In the genomic region with DNA sequence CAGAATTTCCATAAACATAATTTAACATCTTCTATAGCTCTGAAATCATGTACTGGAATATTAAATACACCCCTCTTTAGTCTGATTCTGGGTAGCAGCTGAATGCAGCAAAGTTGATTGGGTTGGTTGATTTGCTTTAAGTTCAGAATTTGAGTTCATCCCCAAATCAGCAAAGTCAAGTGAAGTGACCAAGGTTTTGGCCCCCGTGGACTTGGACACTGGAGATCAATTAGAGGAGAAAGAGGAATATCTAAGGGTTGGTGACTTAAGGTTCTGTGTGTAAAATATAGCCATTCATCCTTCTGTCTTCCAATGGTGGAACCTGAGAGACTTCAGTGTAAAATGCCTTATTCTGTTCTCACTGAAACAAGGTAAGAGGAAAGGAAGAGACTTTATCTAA, we compare ENCODE assay signal across 19 cellular contexts. TPM values are rescaled to one million over a fixed set of nuclear protein-coding genes. Genes with fewer than 3 reads are reported as not detected.
DNase-seq lines count a peak whose midpoint lies in the region; ATAC-seq and TF ChIP-seq lines count a peak whose summit lies in the region.
"Had no signal": no experiment of that assay in that cellular context is flagged by ENCODE, and none has a peak within 500 bp of the region (broad histone marks: within the 10 kb centered on the region; RNA-seq: fewer than 3 reads in every experiment).

A gene with protein sequence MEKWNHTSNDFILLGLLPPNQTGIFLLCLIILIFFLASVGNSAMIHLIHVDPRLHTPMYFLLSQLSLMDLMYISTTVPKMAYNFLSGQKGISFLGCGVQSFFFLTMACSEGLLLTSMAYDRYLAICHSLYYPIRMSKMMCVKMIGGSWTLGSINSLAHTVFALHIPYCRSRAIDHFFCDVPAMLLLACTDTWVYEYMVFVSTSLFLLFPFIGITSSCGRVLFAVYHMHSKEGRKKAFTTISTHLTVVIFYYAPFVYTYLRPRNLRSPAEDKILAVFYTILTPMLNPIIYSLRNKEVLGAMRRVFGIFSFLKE (plus strand): TSS at position 301 of the 400 bp plus-strand sequence. CDS start 4,192 bp downstream, outside the sequence.

- H3K4me3 Mint-ChIP-seq in endodermal cell: no peak within 1 kb of the TSS
- H3K4me3 Mint-ChIP-seq: B cell; CD4-positive, alpha-beta T cell; CD8-positive, alpha-beta T cell had no signal

- H3K9ac ChIP-seq in endodermal cell (ENCODE audit: extremely low read depth, low read length, poor library complexity, severe bottlenecking): no peak within 1 kb of the TSS
- H3K9ac ChIP-seq: BLaER1 treated with 17β-estradiol and CSF1 and Interleukin-3, amounts not matched to agents 10 nM and 100 nM had no signal

- H3K36me3 Mint-ChIP-seq in endodermal cell (ENCODE audit: low read depth): no peaks in the 10 kb centered on the region
- H3K36me3 Mint-ChIP-seq: CD8-positive, alpha-beta T cell had no signal

- peaks cover 85% of the 10 kb centered on the region for H3K9me3 ChIP-seq in endodermal cell (ENCODE audit: control insufficient read depth, low read length)
- H3K9me3 ChIP-seq: A549, Caco-2 had no signal

- DNase-seq in DMS53 (lab: John Stamatoyannopoulos, UW) (peak; percentile 8), DMS53 treated with DMSO at 0.1 percent for 48 hours (lab: John Stamatoyannopoulos, UW; ENCODE audit: unreplicated experiment) (no peak), endodermal cell (no peak), HuH-7.5 (ENCODE audit: low spot score) (no peak), sciatic nerve (ENCODE audit: low spot score) (no peak)
- DNase-seq: AML-193; Caco-2; Calu3; CD4-positive, alpha-beta T cell; CD8-positive, alpha-beta T cell; DMS79 treated with DMSO at 0.1 percent for 48 hours; GF-D8 had no signal

- H3K9me3 Mint-ChIP-seq in endodermal cell: peaks cover 95% of the 10 kb centered on the region

- no peak for TF ChIP-seq CTCF in endodermal cell (conservative IDR thresholded peaks at IDR 0.05)

- H3K4me1 ChIP-seq in endodermal cell (ENCODE audit: control insufficient read depth, insufficient read depth, low read length): no peaks in the 10 kb centered on the region
- H3K4me1 ChIP-seq: A549, Caco-2 had no signal

- H3K27me3 Mint-ChIP-seq in endodermal cell (ENCODE audit: insufficient read depth): no peaks in the 10 kb centered on the region
- H3K27me3 Mint-ChIP-seq: B cell; CD4-positive, alpha-beta T cell had no signal

- no peaks in the 10 kb centered on the region for H3K27me3 ChIP-seq in endodermal cell (ENCODE audit: control insufficient read depth, insufficient read depth, low read length, poor library complexity, severe bottlenecking)
- H3K27me3 ChIP-seq: BLaER1 treated with 17β-estradiol and CSF1 and Interleukin-3, amounts not matched to agents 10 nM and 100 nM had no signal

- H3K27ac ChIP-seq in endodermal cell (ENCODE audit: low read depth, low read length): no peak within 1 kb of the TSS
- H3K27ac ChIP-seq: 22Rv1; A549; BLaER1 treated with 17β-estradiol and CSF1 and Interleukin-3, amounts not matched to agents 10 nM and 100 nM; C4-2B had no signal

- no peak for ATAC-seq in sciatic nerve
- ATAC-seq: A549; CD8-positive, alpha-beta T cell had no signal

- H3K36me3 ChIP-seq in endodermal cell (ENCODE audit: control insufficient read depth, insufficient read depth, low read length): no peaks in the 10 kb centered on the region
- H3K36me3 ChIP-seq: BLaER1 treated with 17β-estradiol and CSF1 and Interleukin-3, amounts not matched to agents 10 nM and 100 nM had no signal

- no peaks in the 10 kb centered on the region for H3K4me1 Mint-ChIP-seq in endodermal cell
- H3K4me1 Mint-ChIP-seq: B cell had no signal

- no peak within 1 kb of the TSS for H3K27ac Mint-ChIP-seq in endodermal cell
- H3K27ac Mint-ChIP-seq: B cell; CD4-positive, alpha-beta T cell; CD8-positive, alpha-beta T cell had no signal

- intact Hi-C loops in sciatic nerve (cut with DNase I): no loop called here

- H3K4me3 ChIP-seq in endodermal cell (ENCODE audit: low read length): peak within 1 kb of the TSS; percentile 35
- H3K4me3 ChIP-seq: A549; BLaER1 treated with 17β-estradiol and CSF1 and Interleukin-3, amounts not matched to agents 10 nM and 100 nM had no signal

- WGBS in endodermal cell (ENCODE audit: insufficient coverage in 1 of 2, insufficient read length in 1 of 2), 2 experiments: 21% methylated on average over 1 of the region's 1 CpG; no CpG with 5 or more reads in 1 of the 2 experiments

RNA-seq across cellular contexts. Expression of the gene that starts here (rescaled TPM):
- total RNA-seq in endodermal cell (not detected), sciatic nerve (0.36 TPM)
- polyA plus RNA-seq in endodermal cell (2013, experiment 1 of 2): not detected
- polyA plus RNA-seq in endodermal cell (2013, experiment 2 of 2): not detected
- total RNA-seq: A172; B cell; Caco-2; Calu3; CD4-positive, alpha-beta T cell; CD8-positive, alpha-beta T cell had no signal
- polyA plus RNA-seq: A549, BJ had no signal
